1 cellular context compared by ENCODE assay signal in the genomic region with DNA sequence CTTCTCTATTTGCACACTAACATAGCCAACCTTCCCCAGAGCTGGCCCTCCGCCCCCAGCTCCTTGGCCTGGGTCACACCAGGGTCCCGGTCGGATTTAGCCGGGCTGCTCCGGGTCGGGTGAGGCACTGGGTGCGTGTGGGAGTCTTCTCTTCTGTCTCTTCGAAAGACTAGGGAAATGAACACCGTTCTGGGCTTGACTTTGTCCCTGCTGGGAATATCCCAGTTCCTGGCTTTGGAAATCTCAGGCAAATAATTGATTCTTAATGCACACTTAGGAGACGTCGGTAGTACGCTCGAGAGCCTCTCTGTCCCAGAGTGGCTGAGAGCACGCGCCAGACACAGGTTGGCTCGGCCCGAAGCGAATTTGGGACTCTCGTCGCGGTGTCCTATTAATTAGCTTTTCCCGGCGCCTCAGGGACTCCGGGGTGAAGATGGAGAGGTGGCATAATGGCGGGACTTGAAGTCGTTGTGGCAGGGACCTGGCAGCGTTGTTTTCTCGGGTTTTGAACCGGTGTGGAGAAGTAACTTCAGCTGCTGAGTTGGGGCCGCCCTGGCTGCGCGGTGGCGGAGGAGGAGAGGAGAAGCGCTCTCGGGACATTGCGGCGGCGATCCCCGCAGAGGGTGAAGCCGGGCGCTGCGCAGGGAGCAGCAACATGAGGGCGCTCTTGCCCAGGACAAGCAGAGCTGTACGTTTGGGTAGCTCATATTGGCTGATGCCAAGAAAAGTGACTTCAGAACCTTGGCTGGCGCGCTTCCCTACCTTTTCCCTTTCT.
A peak's percentile ranks its signal among the peaks of the same experiment; 100 is the strongest.
TF ChIP-seq lines count a peak whose summit lies in the region.

No MANE protein-coding gene starts in this region.

TF ChIP-seq in GM23338, 12 proteins besides CTCF, POLR2A, EP300 and RAD21 (continued from another document):
- TF ChIP-seq, protein P1, sequence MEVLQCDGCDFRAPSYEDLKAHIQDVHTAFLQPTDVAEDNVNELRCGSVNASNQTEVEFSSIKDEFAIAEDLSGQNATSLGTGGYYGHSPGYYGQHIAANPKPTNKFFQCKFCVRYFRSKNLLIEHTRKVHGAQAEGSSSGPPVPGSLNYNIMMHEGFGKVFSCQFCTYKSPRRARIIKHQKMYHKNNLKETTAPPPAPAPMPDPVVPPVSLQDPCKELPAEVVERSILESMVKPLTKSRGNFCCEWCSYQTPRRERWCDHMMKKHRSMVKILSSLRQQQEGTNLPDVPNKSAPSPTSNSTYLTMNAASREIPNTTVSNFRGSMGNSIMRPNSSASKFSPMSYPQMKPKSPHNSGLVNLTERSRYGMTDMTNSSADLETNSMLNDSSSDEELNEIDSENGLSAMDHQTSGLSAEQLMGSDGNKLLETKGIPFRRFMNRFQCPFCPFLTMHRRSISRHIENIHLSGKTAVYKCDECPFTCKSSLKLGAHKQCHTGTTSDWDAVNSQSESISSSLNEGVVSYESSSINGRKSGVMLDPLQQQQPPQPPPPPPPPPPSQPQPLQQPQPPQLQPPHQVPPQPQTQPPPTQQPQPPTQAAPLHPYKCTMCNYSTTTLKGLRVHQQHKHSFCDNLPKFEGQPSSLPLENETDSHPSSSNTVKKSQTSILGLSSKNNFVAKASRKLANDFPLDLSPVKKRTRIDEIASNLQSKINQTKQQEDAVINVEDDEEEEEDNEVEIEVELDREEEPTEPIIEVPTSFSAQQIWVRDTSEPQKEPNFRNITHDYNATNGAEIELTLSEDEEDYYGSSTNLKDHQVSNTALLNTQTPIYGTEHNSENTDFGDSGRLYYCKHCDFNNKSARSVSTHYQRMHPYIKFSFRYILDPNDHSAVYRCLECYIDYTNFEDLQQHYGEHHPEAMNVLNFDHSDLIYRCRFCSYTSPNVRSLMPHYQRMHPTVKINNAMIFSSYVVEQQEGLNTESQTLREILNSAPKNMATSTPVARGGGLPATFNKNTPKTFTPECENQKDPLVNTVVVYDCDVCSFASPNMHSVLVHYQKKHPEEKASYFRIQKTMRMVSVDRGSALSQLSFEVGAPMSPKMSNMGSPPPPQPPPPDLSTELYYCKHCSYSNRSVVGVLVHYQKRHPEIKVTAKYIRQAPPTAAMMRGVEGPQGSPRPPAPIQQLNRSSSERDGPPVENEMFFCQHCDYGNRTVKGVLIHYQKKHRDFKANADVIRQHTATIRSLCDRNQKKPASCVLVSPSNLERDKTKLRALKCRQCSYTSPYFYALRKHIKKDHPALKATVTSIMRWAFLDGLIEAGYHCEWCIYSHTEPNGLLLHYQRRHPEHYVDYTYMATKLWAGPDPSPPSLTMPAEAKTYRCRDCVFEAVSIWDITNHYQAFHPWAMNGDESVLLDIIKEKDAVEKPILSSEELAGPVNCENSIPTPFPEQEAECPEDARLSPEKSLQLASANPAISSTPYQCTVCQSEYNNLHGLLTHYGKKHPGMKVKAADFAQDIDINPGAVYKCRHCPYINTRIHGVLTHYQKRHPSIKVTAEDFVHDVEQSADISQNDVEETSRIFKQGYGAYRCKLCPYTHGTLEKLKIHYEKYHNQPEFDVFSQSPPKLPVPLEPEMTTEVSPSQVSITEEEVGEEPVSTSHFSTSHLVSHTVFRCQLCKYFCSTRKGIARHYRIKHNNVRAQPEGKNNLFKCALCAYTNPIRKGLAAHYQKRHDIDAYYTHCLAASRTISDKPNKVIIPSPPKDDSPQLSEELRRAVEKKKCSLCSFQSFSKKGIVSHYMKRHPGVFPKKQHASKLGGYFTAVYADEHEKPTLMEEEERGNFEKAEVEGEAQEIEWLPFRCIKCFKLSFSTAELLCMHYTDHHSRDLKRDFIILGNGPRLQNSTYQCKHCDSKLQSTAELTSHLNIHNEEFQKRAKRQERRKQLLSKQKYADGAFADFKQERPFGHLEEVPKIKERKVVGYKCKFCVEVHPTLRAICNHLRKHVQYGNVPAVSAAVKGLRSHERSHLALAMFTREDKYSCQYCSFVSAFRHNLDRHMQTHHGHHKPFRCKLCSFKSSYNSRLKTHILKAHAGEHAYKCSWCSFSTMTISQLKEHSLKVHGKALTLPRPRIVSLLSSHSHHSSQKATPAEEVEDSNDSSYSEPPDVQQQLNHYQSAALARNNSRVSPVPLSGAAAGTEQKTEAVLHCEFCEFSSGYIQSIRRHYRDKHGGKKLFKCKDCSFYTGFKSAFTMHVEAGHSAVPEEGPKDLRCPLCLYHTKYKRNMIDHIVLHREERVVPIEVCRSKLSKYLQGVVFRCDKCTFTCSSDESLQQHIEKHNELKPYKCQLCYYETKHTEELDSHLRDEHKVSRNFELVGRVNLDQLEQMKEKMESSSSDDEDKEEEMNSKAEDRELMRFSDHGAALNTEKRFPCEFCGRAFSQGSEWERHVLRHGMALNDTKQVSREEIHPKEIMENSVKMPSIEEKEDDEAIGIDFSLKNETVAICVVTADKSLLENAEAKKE (CRISPR knock-in tag; IDR thresholded peaks at IDR 0.05): no peak
- no peak for TF ChIP-seq JUNB (IDR thresholded peaks at IDR 0.05; ENCODE audit: unreplicated experiment)
- no peak for TF ChIP-seq NANOG (IDR thresholded peaks at IDR 0.05; ENCODE audit: borderline replicate concordance)
- TF ChIP-seq POLR2AphosphoS5 (IDR thresholded peaks at IDR 0.05; ENCODE audit: low read depth): no peak
- peak; percentile 63 for TF ChIP-seq EZH2phosphoT487 (IDR thresholded peaks at IDR 0.05; ENCODE audit: unreplicated experiment)
- TF ChIP-seq, protein P2, sequence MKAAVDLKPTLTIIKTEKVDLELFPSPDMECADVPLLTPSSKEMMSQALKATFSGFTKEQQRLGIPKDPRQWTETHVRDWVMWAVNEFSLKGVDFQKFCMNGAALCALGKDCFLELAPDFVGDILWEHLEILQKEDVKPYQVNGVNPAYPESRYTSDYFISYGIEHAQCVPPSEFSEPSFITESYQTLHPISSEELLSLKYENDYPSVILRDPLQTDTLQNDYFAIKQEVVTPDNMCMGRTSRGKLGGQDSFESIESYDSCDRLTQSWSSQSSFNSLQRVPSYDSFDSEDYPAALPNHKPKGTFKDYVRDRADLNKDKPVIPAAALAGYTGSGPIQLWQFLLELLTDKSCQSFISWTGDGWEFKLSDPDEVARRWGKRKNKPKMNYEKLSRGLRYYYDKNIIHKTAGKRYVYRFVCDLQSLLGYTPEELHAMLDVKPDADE (IDR thresholded peaks at IDR 0.05): no peak
